13 cellular contexts compared by ENCODE assay signal in genomic region chr2:130138841-130139251, GRCh38. TPM values are rescaled to one million over a fixed set of nuclear protein-coding genes. Genes with fewer than 3 reads are reported as not detected.
A peak's percentile ranks its signal among the peaks of the same experiment; 100 is the strongest.
DNase-seq lines count a peak whose midpoint lies in the region; ATAC-seq, FAIRE-seq and TF ChIP-seq lines count a peak whose summit lies in the region.
"Not testable (repeated sequence)": the region's sequence is repeated elsewhere in the genome, so short reads cannot be mapped to it uniquely, and the experiment has no call there.
"Had no signal": no experiment of that assay in that cellular context is flagged by ENCODE, and none has a peak within 500 bp of the region (broad histone marks: within the 10 kb centered on the region; RNA-seq: fewer than 3 reads in every experiment).

No MANE protein-coding gene starts in this region.

- peak; percentile 49 for DNase-seq in DMS79 treated with DMSO at 0.1 percent for 48 hours (lab: John Stamatoyannopoulos, UW)
- DNase-seq in NCI-H1105 treated with DMSO at 0.1 percent for 48 hours (lab: John Stamatoyannopoulos, UW) = peak; percentile 51
- peak; percentile 1 for DNase-seq in NCI-H2171 treated with DMSO at 0.1 percent for 48 hours (lab: John Stamatoyannopoulos, UW)
- DNase-seq in endodermal cell = peak; percentile 38
- DNase-seq in kidney = peak; percentile 49
- not testable (repeated sequence) for DNase-seq in neuronal stem cell (ENCODE audit: low spot score)
- peak; percentile 39 for DNase-seq in type B pancreatic cell (ENCODE audit: extremely low spot score, unreplicated experiment)

- not testable (repeated sequence) for H3K4me2 ChIP-seq in neuronal stem cell (ENCODE audit: insufficient read depth, low read length, poor library complexity, severe bottlenecking)

- H3K27ac ChIP-seq in endodermal cell (ENCODE audit: low read depth, low read length); kidney (ENCODE audit: low read depth in 2 of 2, low read length in 2 of 2); neuronal stem cell (replicated peaks; ENCODE audit: low read length): not testable (repeated sequence)

- H2AFZ ChIP-seq in neuronal stem cell (ENCODE audit: low read length) = not testable (repeated sequence)

- H4K91ac ChIP-seq in neuronal stem cell (ENCODE audit: low read depth, low read length, poor library complexity) = not testable (repeated sequence)

- not testable (repeated sequence) for H3K4me1 ChIP-seq in endodermal cell (ENCODE audit: control insufficient read depth, insufficient read depth, low read length); kidney (ENCODE audit: control insufficient read depth in 1 of 2, insufficient read depth in 1 of 2, low read depth in 1 of 2, low read length in 2 of 2); neuronal stem cell (ENCODE audit: control insufficient read depth in 2 of 2, insufficient read depth in 1 of 2, low read depth in 1 of 2, low read length in 2 of 2)

- not testable (repeated sequence) for H3K27me3 ChIP-seq in endodermal cell (ENCODE audit: control insufficient read depth, insufficient read depth, low read length, poor library complexity, severe bottlenecking); neuronal stem cell (ENCODE audit: control insufficient read depth in 3 of 3, insufficient read depth in 3 of 3, low read depth in 1 of 3, low read length in 3 of 3)

- FAIRE-seq in kidney (lab: Jason Lieb, UNC) = not testable (repeated sequence)

- not testable (repeated sequence) for H2AK5ac ChIP-seq in neuronal stem cell (ENCODE audit: low read depth, low read length)

- not testable (repeated sequence) for H3K18ac ChIP-seq in neuronal stem cell (ENCODE audit: low read length)

- not testable (repeated sequence) for H3K9ac ChIP-seq in endodermal cell (ENCODE audit: extremely low read depth, low read length, poor library complexity, severe bottlenecking); kidney (ENCODE audit: low read length in 2 of 2); neuronal stem cell (ENCODE audit: low read depth, low read length, poor library complexity)

- H3K27ac Mint-ChIP-seq in endodermal cell, type B pancreatic cell: not testable (repeated sequence)

- intact Hi-C loops in kidney (cut with DNase I) = not testable (repeated sequence)

- TF ChIP-seq CTCF in endodermal cell (conservative IDR thresholded peaks at IDR 0.05); kidney (IDR thresholded peaks at IDR 0.05; ENCODE audit: borderline replicate concordance, extremely low read depth, insufficient read depth); type B pancreatic cell (conservative IDR thresholded peaks at IDR 0.05): not testable (repeated sequence)

- H2BK15ac ChIP-seq in neuronal stem cell (ENCODE audit: low read length) = not testable (repeated sequence)

- H3K36me3 ChIP-seq in endodermal cell (ENCODE audit: control insufficient read depth, insufficient read depth, low read length); kidney (ENCODE audit: control insufficient read depth in 1 of 2, insufficient read depth in 2 of 2, low read length in 2 of 2); neuronal stem cell (replicated peaks in 1 of 2; ENCODE audit: control insufficient read depth in 2 of 2, insufficient read depth in 2 of 2, low read length in 2 of 2): not testable (repeated sequence)

- H3K9me3 ChIP-seq in endodermal cell (ENCODE audit: control insufficient read depth, low read length); kidney (ENCODE audit: control insufficient read depth in 1 of 2, low read length in 2 of 2); neuronal stem cell (replicated peaks in 1 of 2; ENCODE audit: control insufficient read depth in 2 of 2, insufficient read depth in 1 of 2, low read depth in 1 of 2, low read length in 2 of 2): not testable (repeated sequence)

- H2BK5ac ChIP-seq in neuronal stem cell (ENCODE audit: low read length) = not testable (repeated sequence)

- H2BK120ac ChIP-seq in neuronal stem cell (ENCODE audit: low read depth, low read length) = not testable (repeated sequence)

- H3K79me1 ChIP-seq in neuronal stem cell (ENCODE audit: low read depth, low read length) = not testable (repeated sequence)

- 92% methylated on average over 13 of the region's 15 CpGs; no CpG with 5 or more reads in 1 of the 2 experiments for WGBS in endodermal cell (ENCODE audit: insufficient coverage in 1 of 2, insufficient read length in 1 of 2), 2 experiments
- no CpG with 5 or more reads among the region's 15 CpGs for whole genome bisulfite sequencing in neuronal stem cell (ENCODE audit: extremely low coverage in 2 of 2, insufficient read length in 2 of 2, insufficient replicate concordance in 1 of 2), 2 donors

- peaks cover 10% of the 10 kb centered on the region for H3K27me3 Mint-ChIP-seq in endodermal cell (ENCODE audit: insufficient read depth)
- H3K27me3 Mint-ChIP-seq in type B pancreatic cell = not testable (repeated sequence)

- not testable (repeated sequence) for H3K23ac ChIP-seq in neuronal stem cell (ENCODE audit: low read depth, low read length, poor library complexity)

- H3K36me3 Mint-ChIP-seq in endodermal cell (ENCODE audit: low read depth); type B pancreatic cell: not testable (repeated sequence)

- H4K8ac ChIP-seq in neuronal stem cell (ENCODE audit: low read depth, low read length) = peak overlapping the region; percentile 43

- peak; percentile 78 for ATAC-seq in SK-N-SH treated with all-trans-retinoic acid at 6 μM for 48 hours

- not testable (repeated sequence) for H3K9me3 Mint-ChIP-seq in endodermal cell, type B pancreatic cell

- not testable (repeated sequence) for H3K4me3 ChIP-seq in endodermal cell (ENCODE audit: low read length); kidney (ENCODE audit: low read length in 2 of 2); neuronal stem cell (ENCODE audit: low read length in 2 of 2)

- H3K4me3 Mint-ChIP-seq in endodermal cell, type B pancreatic cell: not testable (repeated sequence)

- not testable (repeated sequence) for H2BK12ac ChIP-seq in neuronal stem cell (ENCODE audit: low read length)

- H3K4ac ChIP-seq in neuronal stem cell (ENCODE audit: low read length) = not testable (repeated sequence)

- H3K14ac ChIP-seq in neuronal stem cell (ENCODE audit: low read length) = not testable (repeated sequence)

- not testable (repeated sequence) for H3K4me1 Mint-ChIP-seq in endodermal cell; type B pancreatic cell (ENCODE audit: unreplicated experiment)

RNA-seq across cellular contexts. Expression of gene CCDC74B, which starts 6.1 kb away (rescaled TPM):
- total RNA-seq in endodermal cell (10 to 100 TPM in 1 of 2 donors, 1 to 10 TPM in 1; 8.7 to 10.4 TPM), kidney (4.5 TPM), type B pancreatic cell (ENCODE audit: low replicate concordance) (10.3 and 15.4 TPM in 2 replicates)
- 30.4 TPM for polyA plus RNA-seq in endodermal cell (2013, experiment 1 of 2)
- 32.4 TPM for polyA plus RNA-seq in endodermal cell (2013, experiment 2 of 2)
- 6.4 TPM for polyA plus RNA-seq in kidney (ENCODE audit: insufficient read depth, low read depth, low replicate concordance)
- 18.9 TPM for polyA plus RNA-seq in neuronal stem cell (2013, experiment 1 of 2)
- polyA plus RNA-seq in neuronal stem cell (2013, experiment 2 of 2) = 17.9 TPM
- total RNA-seq: CD4-positive, CD25-positive, alpha-beta regulatory T cell had no signal
- polyA plus RNA-seq: CD4-positive, CD25-positive, alpha-beta regulatory T cell had no signal

RNA-seq across cellular contexts. Expression of gene POTEF, which starts 9.8 kb away (rescaled TPM):
- total RNA-seq in endodermal cell (10 to 100 TPM in 1 of 2 donors, under 1 TPM in 1; 0.18 to 12.7 TPM), kidney (not detected), type B pancreatic cell (ENCODE audit: low replicate concordance) (14.2 and 25.0 TPM in 2 replicates)
- polyA plus RNA-seq in endodermal cell (2013, experiment 1 of 2) = 0.18 TPM
- polyA plus RNA-seq in endodermal cell (2013, experiment 2 of 2) = 0.17 TPM
- polyA plus RNA-seq in kidney (ENCODE audit: insufficient read depth, low read depth, low replicate concordance) = not detected
- polyA plus RNA-seq in neuronal stem cell (2013, experiment 1 of 2) = 0.03 TPM
- 0.10 TPM for polyA plus RNA-seq in neuronal stem cell (2013, experiment 2 of 2)
- total RNA-seq: A172; CD4-positive, CD25-positive, alpha-beta regulatory T cell; M059J; OCI-LY7 had no signal
- polyA plus RNA-seq: CD4-positive, CD25-positive, alpha-beta regulatory T cell had no signal

RNA-seq across cellular contexts. Expression of gene SMPD4, which starts 42.6 kb away (rescaled TPM):
- total RNA-seq in endodermal cell = 10 to 100 TPM; 81.6 to 93.9 TPM
- 66.7 TPM for polyA plus RNA-seq in endodermal cell (2013, experiment 1 of 2)
- polyA plus RNA-seq in endodermal cell (2013, experiment 2 of 2) = 60.4 TPM
- 41.1 TPM for total RNA-seq in kidney
- 21.6 TPM for polyA plus RNA-seq in kidney (ENCODE audit: insufficient read depth, low read depth, low replicate concordance)
- 38.8 TPM for polyA plus RNA-seq in neuronal stem cell (2013, experiment 1 of 2)
- 36.9 TPM for polyA plus RNA-seq in neuronal stem cell (2013, experiment 2 of 2)
- 77.0 and 79.6 TPM in 2 replicates for total RNA-seq in type B pancreatic cell (ENCODE audit: low replicate concordance)

RNA-seq across cellular contexts. Expression of gene MZT2B, which starts 43.2 kb away (rescaled TPM):
- 100 to 1,000 TPM; 161 to 224 TPM for total RNA-seq in endodermal cell
- polyA plus RNA-seq in endodermal cell (2013, experiment 1 of 2) = 222 TPM
- polyA plus RNA-seq in endodermal cell (2013, experiment 2 of 2) = 208 TPM
- total RNA-seq in kidney = 160 TPM
- 354 TPM for polyA plus RNA-seq in kidney (ENCODE audit: insufficient read depth, low read depth, low replicate concordance)
- 325 TPM for polyA plus RNA-seq in neuronal stem cell (2013, experiment 1 of 2)
- polyA plus RNA-seq in neuronal stem cell (2013, experiment 2 of 2) = 326 TPM
- 164 and 224 TPM in 2 replicates for total RNA-seq in type B pancreatic cell (ENCODE audit: low replicate concordance)

RNA-seq across cellular contexts. Expression of gene TUBA3E, which starts 59.4 kb away (rescaled TPM):
- not detected for total RNA-seq in endodermal cell
- polyA plus RNA-seq in endodermal cell (2013, experiment 1 of 2) = not detected
- not detected for polyA plus RNA-seq in endodermal cell (2013, experiment 2 of 2)
- total RNA-seq in kidney = not detected
- not detected for polyA plus RNA-seq in kidney (ENCODE audit: insufficient read depth, low read depth, low replicate concordance)
- not detected for polyA plus RNA-seq in neuronal stem cell (2013, experiment 1 of 2)
- polyA plus RNA-seq in neuronal stem cell (2013, experiment 2 of 2) = not detected
- not detected in 2 replicates for total RNA-seq in type B pancreatic cell (ENCODE audit: low replicate concordance)
- total RNA-seq: A172; CD4-positive, CD25-positive, alpha-beta regulatory T cell; G401; M059J; OCI-LY7 had no signal
- polyA plus RNA-seq: CD4-positive, CD25-positive, alpha-beta regulatory T cell had no signal
